8 cellular contexts compared by ENCODE assay signal in the genomic region with DNA sequence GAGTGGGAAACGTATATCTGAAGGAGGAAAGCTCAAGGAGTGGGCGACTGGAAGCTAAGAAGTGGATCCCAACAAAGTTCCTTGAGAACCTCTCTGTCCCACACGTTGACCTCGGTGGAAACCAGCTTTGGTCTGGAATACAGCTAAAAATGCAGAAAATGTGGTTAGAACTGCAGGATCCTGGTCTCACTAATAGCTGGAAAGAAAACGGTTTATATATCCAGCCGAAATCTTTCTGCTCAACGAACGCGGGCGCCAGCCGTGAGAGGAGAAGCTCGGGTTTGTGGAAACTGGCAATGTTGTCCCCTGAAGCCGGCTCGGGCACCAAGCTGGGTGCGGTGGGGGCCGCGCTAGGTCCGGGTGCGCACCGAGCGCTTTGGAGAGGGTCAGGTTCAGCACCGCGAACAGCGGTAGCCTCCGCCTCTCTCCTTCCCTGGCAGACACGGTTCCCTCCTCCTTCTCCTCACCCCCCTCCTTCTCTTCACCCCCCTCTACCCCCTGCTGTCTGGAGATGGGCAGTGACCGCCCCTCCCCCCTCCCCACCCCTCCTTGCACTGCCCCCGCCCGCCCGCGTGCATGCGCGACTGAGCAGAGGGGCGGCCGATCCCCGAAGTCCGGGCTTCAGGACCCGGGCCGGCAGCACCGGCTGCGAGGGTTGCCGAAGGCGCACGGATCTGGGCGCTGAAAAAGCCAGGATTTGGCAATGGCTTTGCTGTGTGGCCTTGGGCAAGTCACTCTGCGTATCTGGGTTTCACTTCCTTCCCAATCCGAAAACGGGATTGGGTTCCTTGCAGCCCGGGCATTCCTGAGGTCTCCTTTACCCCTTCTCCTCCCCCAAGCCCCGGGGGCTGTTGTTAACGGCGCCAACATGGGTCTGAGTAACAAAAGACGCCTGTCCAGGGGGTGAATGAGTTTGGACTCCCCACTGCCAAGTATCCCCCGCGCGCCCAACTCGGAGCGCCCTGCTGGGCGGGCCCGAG. TPM values are rescaled to one million over a fixed set of nuclear protein-coding genes. Genes with fewer than 3 reads are reported as not detected.
A peak's percentile ranks its signal among the peaks of the same experiment; 100 is the strongest.
DNase-seq lines count a peak whose midpoint lies in the region; ATAC-seq and TF ChIP-seq lines count a peak whose summit lies in the region.

A gene with protein sequence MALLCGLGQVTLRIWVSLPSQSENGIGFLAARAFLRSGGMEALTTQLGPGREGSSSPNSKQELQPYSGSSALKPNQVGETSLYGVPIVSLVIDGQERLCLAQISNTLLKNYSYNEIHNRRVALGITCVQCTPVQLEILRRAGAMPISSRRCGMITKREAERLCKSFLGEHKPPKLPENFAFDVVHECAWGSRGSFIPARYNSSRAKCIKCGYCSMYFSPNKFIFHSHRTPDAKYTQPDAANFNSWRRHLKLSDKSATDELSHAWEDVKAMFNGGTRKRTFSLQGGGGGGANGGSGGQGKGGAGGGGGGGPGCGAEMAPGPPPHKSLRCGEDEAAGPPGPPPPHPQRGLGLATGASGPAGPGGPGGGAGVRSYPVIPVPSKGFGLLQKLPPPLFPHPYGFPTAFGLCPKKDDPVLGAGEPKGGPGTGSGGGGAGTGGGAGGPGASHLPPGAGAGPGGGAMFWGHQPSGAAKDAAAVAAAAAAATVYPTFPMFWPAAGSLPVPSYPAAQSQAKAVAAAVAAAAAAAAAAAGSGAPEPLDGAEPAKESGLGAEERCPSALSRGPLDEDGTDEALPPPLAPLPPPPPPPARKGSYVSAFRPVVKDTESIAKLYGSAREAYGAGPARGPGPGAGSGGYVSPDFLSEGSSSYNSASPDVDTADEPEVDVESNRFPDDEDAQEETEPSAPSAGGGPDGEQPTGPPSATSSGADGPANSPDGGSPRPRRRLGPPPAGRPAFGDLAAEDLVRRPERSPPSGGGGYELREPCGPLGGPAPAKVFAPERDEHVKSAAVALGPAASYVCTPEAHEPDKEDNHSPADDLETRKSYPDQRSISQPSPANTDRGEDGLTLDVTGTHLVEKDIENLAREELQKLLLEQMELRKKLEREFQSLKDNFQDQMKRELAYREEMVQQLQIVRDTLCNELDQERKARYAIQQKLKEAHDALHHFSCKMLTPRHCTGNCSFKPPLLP (plus strand): TSS at position 610 of the 980 bp plus-strand sequence. CDS start 94 bp downstream, at position 704.

- peaks cover 3% of the 10 kb centered on the region for H3K36me3 Mint-ChIP-seq in osteocyte (ENCODE audit: unreplicated experiment)

- TF ChIP-seq CTCF in epithelial cell of proximal tubule (conservative IDR thresholded peaks at IDR 0.05; ENCODE audit: low read depth, low read length), result no peak
- TF ChIP-seq CTCF in osteocyte (IDR thresholded peaks at IDR 0.05), result no peak
- TF ChIP-seq CTCF in omental fat pad (IDR thresholded peaks at IDR 0.05), result no peak

- ATAC-seq in HG03135 (IDR thresholded peaks at IDR 0.05; ENCODE audit: unreplicated experiment) (no peak), omental fat pad (ENCODE audit: low FRiP score) (no peak)

- no peak within 1 kb of the TSS for H3K27ac Mint-ChIP-seq in osteocyte (ENCODE audit: unreplicated experiment)

- peaks cover 70% of the 10 kb centered on the region for H3K27me3 Mint-ChIP-seq in osteocyte (ENCODE audit: unreplicated experiment)

- no peak for DNase-seq in epithelial cell of proximal tubule (ENCODE audit: low read depth)
- DNase-seq in osteocyte (ENCODE audit: extremely low spot score, unreplicated experiment), result no peak
- no peak for DNase-seq in COLO829 (ENCODE audit: low spot score)
- no peak for DNase-seq in omental fat pad (ENCODE audit: low spot score)
- DNase-seq in NCI-H2107 treated with DMSO at 0.1 percent for 48 hours (lab: John Stamatoyannopoulos, UW; ENCODE audit: unreplicated experiment), result no peak

- H3K4me3 ChIP-seq in GM08714 (ENCODE audit: low read length), result peak within 1 kb of the TSS; percentile 17; the same call in 1 of the 2 replicates
- H3K4me3 ChIP-seq in epithelial cell of proximal tubule (ENCODE audit: low read depth, low read length), result peak within 1 kb of the TSS; percentile 11

- peaks cover 43% of the 10 kb centered on the region for H3K4me1 Mint-ChIP-seq in osteocyte (ENCODE audit: unreplicated experiment)

- peak within 1 kb of the TSS; percentile 62 for H3K4me3 Mint-ChIP-seq in osteocyte (ENCODE audit: unreplicated experiment)

- H3K9me3 Mint-ChIP-seq in osteocyte (ENCODE audit: unreplicated experiment), result no peaks in the 10 kb centered on the region

TF ChIP-seq in PFSK-1, 5 proteins besides CTCF, POLR2A, EP300 and RAD21:
- TF ChIP-seq, protein P1, sequence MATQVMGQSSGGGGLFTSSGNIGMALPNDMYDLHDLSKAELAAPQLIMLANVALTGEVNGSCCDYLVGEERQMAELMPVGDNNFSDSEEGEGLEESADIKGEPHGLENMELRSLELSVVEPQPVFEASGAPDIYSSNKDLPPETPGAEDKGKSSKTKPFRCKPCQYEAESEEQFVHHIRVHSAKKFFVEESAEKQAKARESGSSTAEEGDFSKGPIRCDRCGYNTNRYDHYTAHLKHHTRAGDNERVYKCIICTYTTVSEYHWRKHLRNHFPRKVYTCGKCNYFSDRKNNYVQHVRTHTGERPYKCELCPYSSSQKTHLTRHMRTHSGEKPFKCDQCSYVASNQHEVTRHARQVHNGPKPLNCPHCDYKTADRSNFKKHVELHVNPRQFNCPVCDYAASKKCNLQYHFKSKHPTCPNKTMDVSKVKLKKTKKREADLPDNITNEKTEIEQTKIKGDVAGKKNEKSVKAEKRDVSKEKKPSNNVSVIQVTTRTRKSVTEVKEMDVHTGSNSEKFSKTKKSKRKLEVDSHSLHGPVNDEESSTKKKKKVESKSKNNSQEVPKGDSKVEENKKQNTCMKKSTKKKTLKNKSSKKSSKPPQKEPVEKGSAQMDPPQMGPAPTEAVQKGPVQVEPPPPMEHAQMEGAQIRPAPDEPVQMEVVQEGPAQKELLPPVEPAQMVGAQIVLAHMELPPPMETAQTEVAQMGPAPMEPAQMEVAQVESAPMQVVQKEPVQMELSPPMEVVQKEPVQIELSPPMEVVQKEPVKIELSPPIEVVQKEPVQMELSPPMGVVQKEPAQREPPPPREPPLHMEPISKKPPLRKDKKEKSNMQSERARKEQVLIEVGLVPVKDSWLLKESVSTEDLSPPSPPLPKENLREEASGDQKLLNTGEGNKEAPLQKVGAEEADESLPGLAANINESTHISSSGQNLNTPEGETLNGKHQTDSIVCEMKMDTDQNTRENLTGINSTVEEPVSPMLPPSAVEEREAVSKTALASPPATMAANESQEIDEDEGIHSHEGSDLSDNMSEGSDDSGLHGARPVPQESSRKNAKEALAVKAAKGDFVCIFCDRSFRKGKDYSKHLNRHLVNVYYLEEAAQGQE (IDR thresholded peaks at IDR 0.05; ENCODE audit: insufficient read depth in 1 of 2, low read depth in 2 of 2, low read length in 2 of 2), result peak; percentile 91 to 92
- no peak for TF ChIP-seq FOXP2 (optimal IDR thresholded peaks at IDR 0.05; ENCODE audit: borderline replicate concordance, extremely low read depth, extremely low read length, insufficient read depth)

RNA-seq across cellular contexts. Expression of the gene that starts here (rescaled TPM):
- polyA plus RNA-seq in PFSK-1 (2012; ENCODE audit: insufficient read length, low read depth), result 0.75 TPM
- not detected in 2 replicates for total RNA-seq in epithelial cell of proximal tubule
- 0.42 and 0.48 TPM in 2 replicates for total RNA-seq in osteocyte
- 1 to 10 TPM in 1 of 4 donors, under 1 TPM in 3; 0.19 to 1.1 (median 0.49) TPM for total RNA-seq in omental fat pad
